9 cellular contexts compared by ENCODE assay signal in genomic region chr12:49189731-49190314, GRCh38. TPM values are rescaled to one million over a fixed set of nuclear protein-coding genes. Genes with fewer than 3 reads are reported as not detected.
DNase-seq lines count a peak whose midpoint lies in the region; ATAC-seq and TF ChIP-seq lines count a peak whose summit lies in the region.
"Had no signal": no experiment of that assay in that cellular context is flagged by ENCODE, and none has a peak within 500 bp of the region (broad histone marks: within the 10 kb centered on the region; RNA-seq: fewer than 3 reads in every experiment).

No MANE protein-coding gene starts in this region.

- intact Hi-C loops in heart left ventricle (cut with DNase I), result loop anchor here in 8 of 10 donors (1.0 to 5.0 kb wide), 8 partner anchors 42 to 128 kb away; partner anchors contain the start of genes TUBA1B (in 7 of the 8) and KMT2D (in 1 of the 8)
- intact Hi-C loops in cardiac septum (cut with DNase I), result no loop called here

- TF ChIP-seq POLR2A in heart left ventricle (IDR thresholded peaks at IDR 0.05), result no peak

- peaks cover 36% of the 10 kb centered on the region for H3K36me3 Mint-ChIP-seq in activated T-helper 17 cell treated with anti-CD3 and anti-CD28 coated beads, Interleukin-2, amount 50 U/mL, for 72 hours (ENCODE audit: low read depth)
- H3K36me3 Mint-ChIP-seq in type B pancreatic cell, result peaks cover 20% of the 10 kb centered on the region

- peaks cover 13% of the 10 kb centered on the region for H3K4me1 Mint-ChIP-seq in activated T-helper 17 cell treated with anti-CD3 and anti-CD28 coated beads, Interleukin-2, amount 50 U/mL, for 72 hours
- H3K4me1 Mint-ChIP-seq in type B pancreatic cell (ENCODE audit: unreplicated experiment), result peaks cover 14% of the 10 kb centered on the region

- no peak for ATAC-seq in heart left ventricle
- no peak for ATAC-seq in activated T-helper 17 cell treated with anti-CD3 and anti-CD28 coated beads, Interleukin-2, amount 50 U/mL, for 72 hours (replicated peaks)
- no peak for ATAC-seq in GM21381 (IDR thresholded peaks at IDR 0.05; ENCODE audit: unreplicated experiment)
- no peak for ATAC-seq in HG02884 (IDR thresholded peaks at IDR 0.05; ENCODE audit: unreplicated experiment)
- ATAC-seq in GM18858 (IDR thresholded peaks at IDR 0.05; ENCODE audit: unreplicated experiment), result no peak

- DNase-seq in heart left ventricle, result no peak
- no peak for DNase-seq in cardiac septum (ENCODE audit: low spot score)
- DNase-seq in lung microvascular endothelial cell (ENCODE audit: low read depth in 2 of 2), result peak; percentile 36 to 57
- peak; percentile 7 for DNase-seq in type B pancreatic cell (ENCODE audit: extremely low spot score, unreplicated experiment)

- H3K27me3 Mint-ChIP-seq in activated T-helper 17 cell treated with anti-CD3 and anti-CD28 coated beads, Interleukin-2, amount 50 U/mL, for 72 hours, result no peaks in the 10 kb centered on the region
- peaks cover 3% of the 10 kb centered on the region for H3K27me3 Mint-ChIP-seq in type B pancreatic cell

- peak overlapping the region; percentile 94 for H3K4me3 Mint-ChIP-seq in activated T-helper 17 cell treated with anti-CD3 and anti-CD28 coated beads, Interleukin-2, amount 50 U/mL, for 72 hours
- peak overlapping the region; percentile 46 for H3K4me3 Mint-ChIP-seq in type B pancreatic cell

- no peaks in the 10 kb centered on the region for H3K9me3 Mint-ChIP-seq in activated T-helper 17 cell treated with anti-CD3 and anti-CD28 coated beads, Interleukin-2, amount 50 U/mL, for 72 hours
- no peaks in the 10 kb centered on the region for H3K9me3 Mint-ChIP-seq in type B pancreatic cell

- peaks cover 0 to 22% (median 17%) of the 10 kb centered on the region in 9 donors for H3K36me3 ChIP-seq in heart left ventricle

- TF ChIP-seq CTCF in heart left ventricle (IDR thresholded peaks at IDR 0.05), result no peak
- TF ChIP-seq CTCF in type B pancreatic cell (conservative IDR thresholded peaks at IDR 0.05), result no peak

- peak overlapping the region; percentile 96 for H3K27ac Mint-ChIP-seq in activated T-helper 17 cell treated with anti-CD3 and anti-CD28 coated beads, Interleukin-2, amount 50 U/mL, for 72 hours
- H3K27ac Mint-ChIP-seq in type B pancreatic cell, result peak overlapping the region; percentile 24

- no peaks in the 10 kb centered on the region for H3K9me3 ChIP-seq in heart left ventricle

- peak overlapping the region in 10 of 12 donors; percentile 62 to 98 (median 88) for H3K4me3 ChIP-seq in heart left ventricle

- H3K27ac ChIP-seq in heart left ventricle, result peak overlapping the region; percentile 90 to 100 (median 98)
- H3K27ac ChIP-seq: epithelial cell of prostate had no signal

- peaks cover 0 to 32% (median 17%) of the 10 kb centered on the region in 12 donors for H3K4me1 ChIP-seq in heart left ventricle

- WGBS in heart left ventricle, 4 donors, result 80 to 88% (median 84%) methylated on average over 6 of the region's 6 CpGs

- H3K27me3 ChIP-seq in heart left ventricle, result no peaks in the 10 kb centered on the region

RNA-seq across cellular contexts. Expression of gene TUBA1A, which starts 0.9 kb away (rescaled TPM):
- total RNA-seq in heart left ventricle, result 100 to 1,000 TPM; 122 to 280 (median 184) TPM
- 100 to 1,000 TPM in 1 of 2 donors, 10 to 100 TPM in 1; 71.5 to 238 TPM for polyA plus RNA-seq in heart left ventricle
- 250 TPM for total RNA-seq in cardiac septum
- 10 to 100 TPM; 57.9 to 72.6 TPM for total RNA-seq in activated T-helper 17 cell treated with anti-CD3 and anti-CD28 coated beads, Interleukin-2, amount 50 U/mL, for 72 hours
- 674 and 686 TPM in 2 replicates for total RNA-seq in lung microvascular endothelial cell
- total RNA-seq in type B pancreatic cell (ENCODE audit: low replicate concordance), result 211 and 489 TPM in 2 replicates

RNA-seq across cellular contexts. Expression of gene TUBA1B, which starts 58.6 kb away (rescaled TPM):
- total RNA-seq in heart left ventricle (100 to 1,000 TPM; 242 to 966 (median 464) TPM), cardiac septum (377 TPM), lung microvascular endothelial cell (613 and 894 TPM in 2 replicates), type B pancreatic cell (ENCODE audit: low replicate concordance) (664 and 1,458 TPM in 2 replicates)
- 1,000 to 10,000 TPM in 1 of 2 donors, 100 to 1,000 TPM in 1; 189 to 1,651 TPM for polyA plus RNA-seq in heart left ventricle
- 1,000 to 10,000 TPM; 1,357 to 2,653 TPM for total RNA-seq in activated T-helper 17 cell treated with anti-CD3 and anti-CD28 coated beads, Interleukin-2, amount 50 U/mL, for 72 hours

Comparison
In these comparisons a context has a peak if more than half of its experiments do, and no peak if none do; other contexts are left out.
1. DNase-seq: peak in lung microvascular endothelial cell (2 of 2) and type B pancreatic cell (single experiment); none in heart left ventricle (0 of 5) and cardiac septum (single experiment).